In genomic region chr9:23611874-23612273, GRCh38 we compare ENCODE assay signal across 20 cellular contexts.
A peak's percentile ranks its signal among the peaks of the same experiment; 100 is the strongest.
DNase-seq lines count a peak whose midpoint lies in the region; ATAC-seq and TF ChIP-seq lines count a peak whose summit lies in the region.
"Had no signal": no experiment of that assay in that cellular context is flagged by ENCODE, and none has a peak within 500 bp of the region (broad histone marks: within the 10 kb centered on the region; RNA-seq: fewer than 3 reads in every experiment).

No MANE protein-coding gene starts in this region.

- TF ChIP-seq POLR2A in ovary (IDR thresholded peaks at IDR 0.05): no peak

- H3K4me3 ChIP-seq in astrocyte of the spinal cord (ENCODE audit: low read depth, low read length) (no peak overlapping the region), neural progenitor cell (no peak overlapping the region), ovary (no peak overlapping the region), heart right ventricle (no peak overlapping the region)

- H3K36me3 Mint-ChIP-seq in glutamatergic neuron (ENCODE audit: unreplicated experiment) (peaks cover 46% of the 10 kb centered on the region), neural progenitor cell (peaks cover 11% of the 10 kb centered on the region)

- H3K27me3 Mint-ChIP-seq in glutamatergic neuron (ENCODE audit: unreplicated experiment) (peaks cover 10% of the 10 kb centered on the region), neural progenitor cell (ENCODE audit: insufficient read depth, low read depth) (no peaks in the 10 kb centered on the region)

- peaks cover 8% of the 10 kb centered on the region for H3K4me1 ChIP-seq in neural progenitor cell
- no peaks in the 10 kb centered on the region for H3K4me1 ChIP-seq in ovary (ENCODE audit: insufficient read depth)
- peaks cover 0 to 8% (median 0%) of the 10 kb centered on the region in 9 donors for H3K4me1 ChIP-seq in heart right ventricle

- no peak overlapping the region for H2AFZ ChIP-seq in neural progenitor cell (replicated peaks)

- H3K4me2 ChIP-seq in neural progenitor cell: no peak overlapping the region

- in situ Hi-C loops in astrocyte of the spinal cord (cut with HindIII; ENCODE audit: low sequenced_read_pairs): no loop called here

- no peak overlapping the region for H3K27ac ChIP-seq in neural progenitor cell
- H3K27ac ChIP-seq in ovary: no peak overlapping the region
- H3K27ac ChIP-seq in heart right ventricle: no peak overlapping the region
- H3K27ac ChIP-seq: C4-2B had no signal

- intact Hi-C loops in ovary (cut with DNase I) (no loop called here), heart right ventricle (cut with DNase I) (no loop called here)

- no peaks in the 10 kb centered on the region for H3K27me3 ChIP-seq in neural progenitor cell
- no peaks in the 10 kb centered on the region for H3K27me3 ChIP-seq in ovary
- H3K27me3 ChIP-seq in heart right ventricle: no peaks in the 10 kb centered on the region

- H3K4me1 Mint-ChIP-seq in glutamatergic neuron (ENCODE audit: low read depth, unreplicated experiment): peaks cover 5% of the 10 kb centered on the region
- peaks cover under 1% of the 10 kb centered on the region for H3K4me1 Mint-ChIP-seq in neural progenitor cell
- H3K4me1 Mint-ChIP-seq: H9 had no signal

- no peak for TF ChIP-seq CTCF in astrocyte of the spinal cord (IDR thresholded peaks at IDR 0.05; ENCODE audit: low read depth, low read length)
- no peak for TF ChIP-seq CTCF in glutamatergic neuron (IDR thresholded peaks at IDR 0.05; ENCODE audit: partially characterized antibody, unreplicated experiment)
- no peak for TF ChIP-seq CTCF in neural progenitor cell (IDR thresholded peaks at IDR 0.05)
- TF ChIP-seq CTCF in ovary (IDR thresholded peaks at IDR 0.05): no peak
- no peak for TF ChIP-seq CTCF in heart right ventricle (IDR thresholded peaks at IDR 0.05)

- no peaks in the 10 kb centered on the region for H3F3A ChIP-seq in neural progenitor cell (ENCODE audit: low read depth)

- no peak for ATAC-seq in GM21737 (IDR thresholded peaks at IDR 0.05; ENCODE audit: unreplicated experiment)
- no peak for ATAC-seq in heart right ventricle
- ATAC-seq: Right ventricle myocardium inferior had no signal

- H3K27ac Mint-ChIP-seq in glutamatergic neuron (ENCODE audit: unreplicated experiment) (peak overlapping the region; percentile 11), neural progenitor cell (peak overlapping the region; percentile 35)
- H3K27ac Mint-ChIP-seq: H9, HFFc6 had no signal

- WGBS in ovary, 3 donors: 59 to 67% (median 63%) methylated on average over 3 of the region's 3 CpGs
- 49 to 61% methylated on average over 3 of the region's 3 CpGs for WGBS in heart right ventricle, 2 donors

- TF ChIP-seq EP300 in ovary (IDR thresholded peaks at IDR 0.05): no peak

- no peaks in the 10 kb centered on the region for H3K9me3 ChIP-seq in neural progenitor cell (ENCODE audit: low read depth)
- no peaks in the 10 kb centered on the region for H3K9me3 ChIP-seq in ovary
- no peaks in the 10 kb centered on the region for H3K9me3 ChIP-seq in heart right ventricle

- H3K36me3 ChIP-seq in neural progenitor cell (no peaks in the 10 kb centered on the region), ovary (no peaks in the 10 kb centered on the region), heart right ventricle (no peaks in the 10 kb centered on the region)

- no peak overlapping the region for H3K4me3 Mint-ChIP-seq in glutamatergic neuron (ENCODE audit: unreplicated experiment)
- no peak overlapping the region for H3K4me3 Mint-ChIP-seq in neural progenitor cell
- H3K4me3 Mint-ChIP-seq: H9, HFFc6 had no signal

- H3K9me3 Mint-ChIP-seq in glutamatergic neuron (ENCODE audit: unreplicated experiment) (peaks cover 26% of the 10 kb centered on the region), neural progenitor cell (no peaks in the 10 kb centered on the region)
- H3K9me3 Mint-ChIP-seq: H9 had no signal

- H3K9ac ChIP-seq in neural progenitor cell: no peak overlapping the region

- no peaks in the 10 kb centered on the region for H3K79me2 ChIP-seq in neural progenitor cell (ENCODE audit: low read depth)

- H4K20me1 ChIP-seq in neural progenitor cell (ENCODE audit: low read depth): no peaks in the 10 kb centered on the region

- DNase-seq in M059J (ENCODE audit: low read depth) (peak; percentile 67), astrocyte of the spinal cord (ENCODE audit: low read depth, low spot score) (peak; percentile 50), glutamatergic neuron (no peak), neural progenitor cell (ENCODE audit: low spot score) (no peak), ovary (no peak), DMS114 treated with DMSO at 0.1 percent for 48 hours (lab: John Stamatoyannopoulos, UW; ENCODE audit: unreplicated experiment) (no peak), heart right ventricle (no peak)
- DNase-seq: DMS79, H9, HFFc6, MM.1S, NCI-H1048, NCI-H1417 treated with DMSO at 0.1 percent for 48 hours, NCI-H187, NCI-H226, NCI-H510A treated with DMSO at 0.1 percent for 48 hours, NCI-H748 treated with DMSO at 0.1 percent for 48 hours had no signal

Comparison
In these comparisons a context has a peak if more than half of its experiments do, and no peak if none do; other contexts are left out.
1. DNase-seq: peak in M059J (single experiment) and astrocyte of the spinal cord (single experiment); none in glutamatergic neuron (single experiment), neural progenitor cell (single experiment), ovary (0 of 5), DMS114 treated with DMSO at 0.1 percent for 48 hours (single experiment) and heart right ventricle (0 of 2).